In genomic region chr17:31394544-31394943, GRCh38 we compare ENCODE assay signal across 8 cellular contexts. TPM values are rescaled to one million over a fixed set of nuclear protein-coding genes. Genes with fewer than 3 reads are reported as not detected.
DNase-seq lines count a peak whose midpoint lies in the region; ATAC-seq, FAIRE-seq and TF ChIP-seq lines count a peak whose summit lies in the region.

No MANE protein-coding gene starts in this region.

- peaks cover 0 to 3% (median 0%) of the 10 kb centered on the region in 7 donors for H3K9me3 Mint-ChIP-seq in CD4-positive, CD25-positive, alpha-beta regulatory T cell
- no peaks in the 10 kb centered on the region for H3K9me3 Mint-ChIP-seq in activated naive CD4-positive, alpha-beta T cell treated with anti-CD3 and anti-CD28 coated beads, Interleukin-2, amount 50 U/mL, for 24 hours

- H3K27ac Mint-ChIP-seq in CD4-positive, CD25-positive, alpha-beta regulatory T cell: peak overlapping the region in 1 of 3 donors; percentile 40
- H3K27ac Mint-ChIP-seq in activated naive CD4-positive, alpha-beta T cell treated with anti-CD3 and anti-CD28 coated beads, Interleukin-2, amount 50 U/mL, for 24 hours: peak overlapping the region; percentile 10

- peak overlapping the region in 3 of 4 donors; percentile 8 to 61 (median 15) for H3K4me3 Mint-ChIP-seq in CD4-positive, CD25-positive, alpha-beta regulatory T cell
- H3K4me3 Mint-ChIP-seq in activated naive CD4-positive, alpha-beta T cell treated with anti-CD3 and anti-CD28 coated beads, Interleukin-2, amount 50 U/mL, for 24 hours: peak overlapping the region; percentile 8

- no peak overlapping the region for H2AFZ ChIP-seq in smooth muscle cell (ENCODE audit: low read depth)

- H3K36me3 ChIP-seq in CD4-positive, CD25-positive, alpha-beta regulatory T cell (ENCODE audit: control insufficient read depth, insufficient read depth, low read length): no peaks in the 10 kb centered on the region
- no peaks in the 10 kb centered on the region for H3K36me3 ChIP-seq in smooth muscle cell (ENCODE audit: low read depth)
- H3K36me3 ChIP-seq in kidney (ENCODE audit: control insufficient read depth in 1 of 2, insufficient read depth in 2 of 2, low read length in 2 of 2): no peaks in the 10 kb centered on the region

- H4K20me1 ChIP-seq in smooth muscle cell (ENCODE audit: low read depth): no peaks in the 10 kb centered on the region

- H3K9me3 ChIP-seq in CD4-positive, CD25-positive, alpha-beta regulatory T cell (ENCODE audit: control insufficient read depth in 2 of 2, low read length in 2 of 2): no peaks in the 10 kb centered on the region
- no peaks in the 10 kb centered on the region for H3K9me3 ChIP-seq in smooth muscle cell (replicated peaks; ENCODE audit: low read depth)
- no peaks in the 10 kb centered on the region for H3K9me3 ChIP-seq in kidney (ENCODE audit: control insufficient read depth in 1 of 2, low read length in 2 of 2)

- H3K4me1 Mint-ChIP-seq in CD4-positive, CD25-positive, alpha-beta regulatory T cell: peaks cover 0 to 16% (median 11%) of the 10 kb centered on the region in 4 donors
- H3K4me1 Mint-ChIP-seq in activated naive CD4-positive, alpha-beta T cell treated with anti-CD3 and anti-CD28 coated beads, Interleukin-2, amount 50 U/mL, for 24 hours: peaks cover 12% of the 10 kb centered on the region

- no peak overlapping the region for H3K4me3 ChIP-seq in CD4-positive, CD25-positive, alpha-beta regulatory T cell (ENCODE audit: low read depth, low read length)
- H3K4me3 ChIP-seq in smooth muscle cell (no peak overlapping the region), kidney (ENCODE audit: low read length in 2 of 2) (no peak overlapping the region)

- H3K27me3 ChIP-seq in CD4-positive, CD25-positive, alpha-beta regulatory T cell (ENCODE audit: control insufficient read depth, insufficient read depth, low read length): peaks cover 9% of the 10 kb centered on the region
- peaks cover 41% of the 10 kb centered on the region for H3K27me3 ChIP-seq in smooth muscle cell (ENCODE audit: low read depth)

- no peak for FAIRE-seq in kidney (lab: Jason Lieb, UNC)

- TF ChIP-seq CTCF in smooth muscle cell (IDR thresholded peaks at IDR 0.05; ENCODE audit: borderline replicate concordance, insufficient read depth, poor library complexity, severe bottlenecking) (no peak), kidney (IDR thresholded peaks at IDR 0.05; ENCODE audit: borderline replicate concordance, extremely low read depth, insufficient read depth) (no peak)

- H3K4me1 ChIP-seq in CD4-positive, CD25-positive, alpha-beta regulatory T cell (ENCODE audit: control insufficient read depth, insufficient read depth, low read length, poor library complexity, severe bottlenecking): peaks cover 8% of the 10 kb centered on the region
- H3K4me1 ChIP-seq in smooth muscle cell (ENCODE audit: low read depth) (no peaks in the 10 kb centered on the region), kidney (ENCODE audit: control insufficient read depth in 1 of 2, insufficient read depth in 1 of 2, low read depth in 1 of 2, low read length in 2 of 2) (peaks cover 0 to 2% of the 10 kb centered on the region in 2 donors)

- H3F3A ChIP-seq in smooth muscle cell (ENCODE audit: low read depth): no peaks in the 10 kb centered on the region

- peaks cover 56% of the 10 kb centered on the region for H3K27me3 Mint-ChIP-seq in CD4-positive, CD25-positive, alpha-beta regulatory T cell
- H3K27me3 Mint-ChIP-seq in activated naive CD4-positive, alpha-beta T cell treated with anti-CD3 and anti-CD28 coated beads, Interleukin-2, amount 50 U/mL, for 24 hours: peaks cover 36% of the 10 kb centered on the region

- peak in 2 of 3 donors; percentile 27 to 42 for DNase-seq in CD4-positive, CD25-positive, alpha-beta regulatory T cell
- DNase-seq in M059J (ENCODE audit: low read depth): peak; percentile 33
- DNase-seq in left ventricle myocardium superior: peak; percentile 79
- peak; percentile 39 for DNase-seq in smooth muscle cell (lab: John Stamatoyannopoulos, UW; ENCODE audit: unreplicated experiment)
- DNase-seq in GF-D8 (lab: John Stamatoyannopoulos, UW): no peak
- DNase-seq in kidney: no peak

- intact Hi-C loops in left ventricle myocardium superior (cut with micrococcal nuclease): no loop called here
- intact Hi-C loops in kidney (cut with DNase I): no loop called here

- H3K9ac ChIP-seq in smooth muscle cell (ENCODE audit: low read depth) (no peak overlapping the region), kidney (ENCODE audit: low read length in 2 of 2) (no peak overlapping the region)

- 27% methylated on average over 10 of the region's 11 CpGs for WGBS in smooth muscle cell (ENCODE audit: low lambda C conversion rate)

- no peak overlapping the region for H3K27ac ChIP-seq in CD4-positive, CD25-positive, alpha-beta regulatory T cell (ENCODE audit: insufficient read depth, low read length, poor library complexity, severe bottlenecking)
- H3K27ac ChIP-seq in smooth muscle cell (ENCODE audit: low read depth) (no peak overlapping the region), kidney (ENCODE audit: low read depth in 2 of 2, low read length in 2 of 2) (no peak overlapping the region)

- no peak overlapping the region for H3K4me2 ChIP-seq in smooth muscle cell

- no peaks in the 10 kb centered on the region for H3K79me2 ChIP-seq in smooth muscle cell (ENCODE audit: low read depth)

- no peaks in the 10 kb centered on the region for H3K36me3 Mint-ChIP-seq in CD4-positive, CD25-positive, alpha-beta regulatory T cell
- H3K36me3 Mint-ChIP-seq in activated naive CD4-positive, alpha-beta T cell treated with anti-CD3 and anti-CD28 coated beads, Interleukin-2, amount 50 U/mL, for 24 hours: no peaks in the 10 kb centered on the region

- ATAC-seq in CD4-positive, CD25-positive, alpha-beta regulatory T cell (ENCODE audit: low read depth in 2 of 2): no peak
- ATAC-seq in left ventricle myocardium superior: peak; percentile 69
- ATAC-seq in HG03460 (IDR thresholded peaks at IDR 0.05; ENCODE audit: unreplicated experiment): no peak

RNA-seq across cellular contexts. Expression of gene RAB11FIP4, which starts 3.1 kb away (rescaled TPM):
- total RNA-seq in CD4-positive, CD25-positive, alpha-beta regulatory T cell: 79.7 TPM
- 10 to 100 TPM; 23.1 to 28.4 (median 23.4) TPM for polyA plus RNA-seq in CD4-positive, CD25-positive, alpha-beta regulatory T cell
- total RNA-seq in M059J (2014; rRNA removed; shearing (Covaris generic)): 2.0 and 2.7 TPM in 2 replicates
- total RNA-seq in left ventricle myocardium superior (15.8 TPM), smooth muscle cell (2.2 and 2.9 TPM in 2 replicates), kidney (32.5 TPM)
- polyA plus RNA-seq in smooth muscle cell (0.42 and 4.3 TPM in 2 replicates), kidney (ENCODE audit: insufficient read depth, low read depth, low replicate concordance) (10.0 TPM)

Comparison
In these comparisons a context has a peak if more than half of its experiments do, and no peak if none do; other contexts are left out.
1. DNase-seq: peak in CD4-positive, CD25-positive, alpha-beta regulatory T cell (2 of 3), M059J (single experiment), left ventricle myocardium superior (single experiment) and smooth muscle cell (single experiment); none in GF-D8 (single experiment) and kidney (single experiment).